Comparison of ENCODE assay signal across 13 cellular contexts in the genomic region with DNA sequence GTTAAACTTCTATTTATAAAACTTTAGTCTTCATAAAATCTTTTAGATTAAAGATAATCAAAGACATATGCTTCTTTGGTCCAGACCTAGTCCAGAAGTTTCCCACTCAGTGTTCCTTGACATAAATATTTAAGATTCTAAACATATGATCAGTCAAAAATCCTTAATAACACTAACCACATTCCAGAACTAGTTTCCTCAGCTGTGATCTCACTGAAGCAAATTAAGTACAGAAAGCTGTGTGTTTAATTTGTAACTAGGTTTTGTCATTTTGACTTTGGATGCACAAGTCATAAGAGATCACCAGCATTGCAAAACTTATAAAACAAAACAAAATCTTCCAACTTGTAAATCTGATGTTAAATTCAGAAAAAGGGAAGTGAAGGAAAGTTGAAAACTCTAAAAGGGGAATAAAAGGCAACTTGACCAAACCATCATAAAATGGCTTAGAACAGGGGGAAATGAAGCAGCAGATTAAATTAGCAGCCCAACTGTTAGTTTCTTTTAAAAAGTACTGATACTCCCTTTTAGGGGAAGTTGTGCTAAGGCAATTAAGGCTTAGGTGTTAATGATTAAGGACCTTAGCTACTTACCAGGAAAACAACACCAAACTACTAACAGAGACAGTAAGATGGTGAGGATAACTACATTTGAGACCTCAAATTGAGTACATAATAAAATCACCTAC. TPM values are rescaled to one million over a fixed set of nuclear protein-coding genes. Genes with fewer than 3 reads are reported as not detected.
DNase-seq lines count a peak whose midpoint lies in the region; ATAC-seq and TF ChIP-seq lines count a peak whose summit lies in the region.
"Had no signal": no experiment of that assay in that cellular context is flagged by ENCODE, and none has a peak within 500 bp of the region (broad histone marks: within the 10 kb centered on the region; RNA-seq: fewer than 3 reads in every experiment).

No MANE protein-coding gene starts in this region.

- peaks cover 2% of the 10 kb centered on the region for H3K27me3 Mint-ChIP-seq in GM23338 (ENCODE audit: insufficient read depth, low read depth, poor library complexity)

- no peak overlapping the region for H2AFZ ChIP-seq in GM23338

- no peak for ATAC-seq in GM23338
- ATAC-seq in lower lobe of right lung, result no peak
- no peak for ATAC-seq in HG02798 (IDR thresholded peaks at IDR 0.05; ENCODE audit: poor library complexity, unreplicated experiment)
- ATAC-seq: left cardiac atrium had no signal

- H3K36me3 ChIP-seq in GM23338 (ENCODE audit: insufficient read depth) (0 out of 2 replicates have a peak, but pooled peaks cover 5% of the 10 kb centered on the region), SK-N-MC (ENCODE audit: insufficient read depth, low read length) (peaks cover 2% of the 10 kb centered on the region), lower lobe of right lung (peaks cover 52% of the 10 kb centered on the region)

- 0 out of 2 replicates have a peak, but pooled peaks cover 7% of the 10 kb centered on the region for H4K20me1 ChIP-seq in GM23338 (replicated peaks; ENCODE audit: insufficient read depth)

- no peak overlapping the region for H3K27ac Mint-ChIP-seq in GM23338

- no peak overlapping the region for H3K4me2 ChIP-seq in GM23338

- H3K4me3 Mint-ChIP-seq in GM23338, result no peak overlapping the region

- TF ChIP-seq CTCF in AG09309 (IDR thresholded peaks at IDR 0.05; ENCODE audit: control insufficient read depth, insufficient read depth, low read depth, low read length, missing control alignments) (no peak), GM23338 (conservative IDR thresholded peaks at IDR 0.05; ENCODE audit: low read depth in 2 of 2) (no peak), fibroblast of the aortic adventitia (IDR thresholded peaks at IDR 0.05; ENCODE audit: insufficient read depth, low read length) (no peak), lower lobe of right lung (IDR thresholded peaks at IDR 0.05) (no peak)

- H3K9me3 ChIP-seq in SK-N-MC (ENCODE audit: low read depth, low read length), result no peaks in the 10 kb centered on the region
- H3K9me3 ChIP-seq in lower lobe of right lung, result no peaks in the 10 kb centered on the region
- H3K9me3 ChIP-seq: neutrophil had no signal

- no peaks in the 10 kb centered on the region; the same call in 1 of the 2 replicates for H3F3A ChIP-seq in GM23338 (replicated peaks; ENCODE audit: low read depth)

- H3K9ac ChIP-seq in SK-N-MC (ENCODE audit: insufficient read length), result no peak overlapping the region

- H3K4me3 ChIP-seq in AG09309 (ENCODE audit: control insufficient read depth, low read depth, low read length) (no peak overlapping the region), GM23338 (no peak overlapping the region), SK-N-MC (no peak overlapping the region), fibroblast of the aortic adventitia (ENCODE audit: low read depth, low read length) (no peak overlapping the region), lower lobe of right lung (no peak overlapping the region)

- H3K79me2 ChIP-seq in GM23338 (replicated peaks; ENCODE audit: insufficient read depth), result no peaks in the 10 kb centered on the region

- no peaks in the 10 kb centered on the region for H3K27me3 ChIP-seq in GM23338 (ENCODE audit: insufficient read depth)
- H3K27me3 ChIP-seq in lower lobe of right lung (ENCODE audit: low read depth), result no peaks in the 10 kb centered on the region
- H3K27me3 ChIP-seq: neutrophil had no signal

- H3K4me1 Mint-ChIP-seq in GM23338, result no peaks in the 10 kb centered on the region

- no peaks in the 10 kb centered on the region for H3K9me2 ChIP-seq in GM23338 (ENCODE audit: insufficient read depth)

- peak overlapping the region; percentile 34; the same call in 1 of the 2 replicates for H3K27ac ChIP-seq in GM23338 (ENCODE audit: low read depth)
- H3K27ac ChIP-seq in SK-N-MC, result peak overlapping the region; percentile 73
- H3K27ac ChIP-seq in lower lobe of right lung, result no peak overlapping the region
- H3K27ac ChIP-seq: neutrophil had no signal

- peaks cover 22% of the 10 kb centered on the region; the same call in 2 of the 3 replicates for H3K36me3 Mint-ChIP-seq in GM23338 (ENCODE audit: low read depth)

- DNase-seq in AG09309 (ENCODE audit: low read depth), result peak; percentile 83
- DNase-seq in GM23338 (ENCODE audit: low spot score), result no peak
- no peak for DNase-seq in SK-N-MC (ENCODE audit: low read depth, low spot score)
- DNase-seq in fibroblast of the aortic adventitia (ENCODE audit: low read depth), result peak; percentile 72
- no peak for DNase-seq in NCI-H2029 (lab: John Stamatoyannopoulos, UW)
- DNase-seq in lower lobe of right lung, result no peak
- no peak for DNase-seq in stimulated activated CD4-positive, alpha-beta T cell treated with anti-CD3 and anti-CD28 coated beads, Interleukin-4, amount 100 ng/mL, for 1 hour
- DNase-seq: KG1; left cardiac atrium; NCI-H345; stimulated activated naive CD4-positive, alpha-beta T cell treated with Interleukin-2 at 50 U/mL for 16 hours had no signal

- H3K9me3 Mint-ChIP-seq in GM23338, result no peaks in the 10 kb centered on the region

- H3K4me1 ChIP-seq in GM23338 (ENCODE audit: insufficient read depth) (no peaks in the 10 kb centered on the region), lower lobe of right lung (peaks cover 5% of the 10 kb centered on the region)

- intact Hi-C loops in lower lobe of right lung (cut with DNase I), result no loop called here

TF ChIP-seq in GM23338, 12 proteins besides CTCF, POLR2A, EP300 and RAD21:
- TF ChIP-seq JUNB (IDR thresholded peaks at IDR 0.05; ENCODE audit: unreplicated experiment) (no peak), ZNF114 (CRISPR knock-in tag; IDR thresholded peaks at IDR 0.05) (no peak), CREB1 (CRISPR knock-in tag; IDR thresholded peaks at IDR 0.05; ENCODE audit: low read depth) (no peak), POLR2AphosphoS5 (IDR thresholded peaks at IDR 0.05; ENCODE audit: low read depth) (no peak)
- TF ChIP-seq, protein P1, sequence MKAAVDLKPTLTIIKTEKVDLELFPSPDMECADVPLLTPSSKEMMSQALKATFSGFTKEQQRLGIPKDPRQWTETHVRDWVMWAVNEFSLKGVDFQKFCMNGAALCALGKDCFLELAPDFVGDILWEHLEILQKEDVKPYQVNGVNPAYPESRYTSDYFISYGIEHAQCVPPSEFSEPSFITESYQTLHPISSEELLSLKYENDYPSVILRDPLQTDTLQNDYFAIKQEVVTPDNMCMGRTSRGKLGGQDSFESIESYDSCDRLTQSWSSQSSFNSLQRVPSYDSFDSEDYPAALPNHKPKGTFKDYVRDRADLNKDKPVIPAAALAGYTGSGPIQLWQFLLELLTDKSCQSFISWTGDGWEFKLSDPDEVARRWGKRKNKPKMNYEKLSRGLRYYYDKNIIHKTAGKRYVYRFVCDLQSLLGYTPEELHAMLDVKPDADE (IDR thresholded peaks at IDR 0.05), result no peak
- TF ChIP-seq, protein P2, sequence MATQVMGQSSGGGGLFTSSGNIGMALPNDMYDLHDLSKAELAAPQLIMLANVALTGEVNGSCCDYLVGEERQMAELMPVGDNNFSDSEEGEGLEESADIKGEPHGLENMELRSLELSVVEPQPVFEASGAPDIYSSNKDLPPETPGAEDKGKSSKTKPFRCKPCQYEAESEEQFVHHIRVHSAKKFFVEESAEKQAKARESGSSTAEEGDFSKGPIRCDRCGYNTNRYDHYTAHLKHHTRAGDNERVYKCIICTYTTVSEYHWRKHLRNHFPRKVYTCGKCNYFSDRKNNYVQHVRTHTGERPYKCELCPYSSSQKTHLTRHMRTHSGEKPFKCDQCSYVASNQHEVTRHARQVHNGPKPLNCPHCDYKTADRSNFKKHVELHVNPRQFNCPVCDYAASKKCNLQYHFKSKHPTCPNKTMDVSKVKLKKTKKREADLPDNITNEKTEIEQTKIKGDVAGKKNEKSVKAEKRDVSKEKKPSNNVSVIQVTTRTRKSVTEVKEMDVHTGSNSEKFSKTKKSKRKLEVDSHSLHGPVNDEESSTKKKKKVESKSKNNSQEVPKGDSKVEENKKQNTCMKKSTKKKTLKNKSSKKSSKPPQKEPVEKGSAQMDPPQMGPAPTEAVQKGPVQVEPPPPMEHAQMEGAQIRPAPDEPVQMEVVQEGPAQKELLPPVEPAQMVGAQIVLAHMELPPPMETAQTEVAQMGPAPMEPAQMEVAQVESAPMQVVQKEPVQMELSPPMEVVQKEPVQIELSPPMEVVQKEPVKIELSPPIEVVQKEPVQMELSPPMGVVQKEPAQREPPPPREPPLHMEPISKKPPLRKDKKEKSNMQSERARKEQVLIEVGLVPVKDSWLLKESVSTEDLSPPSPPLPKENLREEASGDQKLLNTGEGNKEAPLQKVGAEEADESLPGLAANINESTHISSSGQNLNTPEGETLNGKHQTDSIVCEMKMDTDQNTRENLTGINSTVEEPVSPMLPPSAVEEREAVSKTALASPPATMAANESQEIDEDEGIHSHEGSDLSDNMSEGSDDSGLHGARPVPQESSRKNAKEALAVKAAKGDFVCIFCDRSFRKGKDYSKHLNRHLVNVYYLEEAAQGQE (IDR thresholded peaks at IDR 0.05; ENCODE audit: unreplicated experiment), result no peak

RNA-seq across cellular contexts. Expression of a gene that starts 56.6 kb away (rescaled TPM):
- total RNA-seq in GM23338 (2014; rRNA removed; shearing (Covaris generic)), result 59.0 and 59.3 TPM in 2 replicates
- polyA plus RNA-seq in GM23338 (2016; fragmentation: Nextera tagmentation; extraction: Ambion mirVana), result 7.6 and 8.1 TPM in 2 replicates
- total RNA-seq in fibroblast of the aortic adventitia (ENCODE audit: low replicate concordance) (20.2 and 27.8 TPM in 2 replicates), lower lobe of right lung (49.5 TPM)

Comparison
In these comparisons a context has a peak if more than half of its experiments do, and no peak if none do; other contexts are left out.
1. DNase-seq: peak in AG09309 (single experiment) and fibroblast of the aortic adventitia (single experiment); none in GM23338 (single experiment), SK-N-MC (single experiment), NCI-H2029 (single experiment), lower lobe of right lung (single experiment) and stimulated activated CD4-positive, alpha-beta T cell treated with anti-CD3 and anti-CD28 coated beads, Interleukin-4, amount 100 ng/mL, for 1 hour (single experiment).